ENCODE assay signal across 25 cellular contexts in genomic region chr12:51793201-51793600, GRCh38. TPM values are rescaled to one million over a fixed set of nuclear protein-coding genes. Genes with fewer than 3 reads are reported as not detected.
DNase-seq lines count a peak whose midpoint lies in the region; ATAC-seq and TF ChIP-seq lines count a peak whose summit lies in the region.
"Had no signal": no experiment of that assay in that cellular context is flagged by ENCODE, and none has a peak within 500 bp of the region (broad histone marks: within the 10 kb centered on the region; RNA-seq: fewer than 3 reads in every experiment).

No MANE protein-coding gene starts in this region.

- no peak for TF ChIP-seq CTCF in mammary epithelial cell (conservative IDR thresholded peaks at IDR 0.05 in 1 of 2, IDR thresholded peaks at IDR 0.05 in 1 of 2; ENCODE audit: extremely low read depth in 1 of 2, insufficient read depth in 1 of 2, low read depth in 1 of 2, low read length in 2 of 2)
- no peak for TF ChIP-seq CTCF in type B pancreatic cell (conservative IDR thresholded peaks at IDR 0.05)

- no peaks in the 10 kb centered on the region for H3K9me3 Mint-ChIP-seq in type B pancreatic cell
- H3K9me3 Mint-ChIP-seq: activated CD4-positive, alpha-beta T cell treated with anti-CD3 and anti-CD28 coated beads, Interleukin-2, amount 10 ng/mL, durations not matched to agents 7 days and 5 days; activated naive CD4-positive, alpha-beta T cell treated with anti-CD3 and anti-CD28 coated beads for 36 hours; central memory CD8-positive, alpha-beta T cell; T-helper 2 cell treated with Interferon-gamma antibody and Interleukin-4, amounts not matched to agents 5 μg/mL and 100 μg/mL, for 36 hours had no signal

- WGBS in mammary epithelial cell (ENCODE audit: low coverage, missing lambda C conversion rate) = 100% methylated on average over 1 of the region's 1 CpG

- no peaks in the 10 kb centered on the region for H3K9me3 ChIP-seq in mammary epithelial cell (replicated peaks; ENCODE audit: insufficient read depth, low read length)
- H3K9me3 ChIP-seq: gastrocnemius medialis, neutrophil had no signal

- no peaks in the 10 kb centered on the region for H3K27me3 Mint-ChIP-seq in type B pancreatic cell
- H3K27me3 Mint-ChIP-seq: activated CD4-positive, alpha-beta T cell treated with anti-CD3 and anti-CD28 coated beads, Interleukin-2, amount 10 ng/mL, durations not matched to agents 7 days and 5 days; central memory CD8-positive, alpha-beta T cell had no signal

- CTCF ChIA-PET in mammary epithelial cell (lab: Charles Lee; ENCODE audit: low non-redundant PET) = no interaction called here

- no peaks in the 10 kb centered on the region for H3K79me2 ChIP-seq in mammary epithelial cell (ENCODE audit: insufficient read depth, low read length)
- H3K79me2 ChIP-seq: hepatocyte had no signal

- H3K27ac ChIP-seq in mammary epithelial cell (ENCODE audit: insufficient read depth, low read depth, low read length) = no peak overlapping the region
- H3K27ac ChIP-seq: gastrocnemius medialis, hepatocyte, KMS-11, neutrophil, skin epidermis, WERI-Rb-1 had no signal

- H3K4me1 ChIP-seq in mammary epithelial cell (ENCODE audit: insufficient read depth, low read length) = peaks cover 10% of the 10 kb centered on the region
- H3K4me1 ChIP-seq: gastrocnemius medialis had no signal

- DNase-seq in EH (ENCODE audit: low read depth) (peak; percentile 69), M059J (ENCODE audit: low read depth) (peak; percentile 47), mammary epithelial cell (peak; percentile 7), non-pigmented ciliary epithelial cell (ENCODE audit: low read depth) (peak; percentile 8), type B pancreatic cell (ENCODE audit: extremely low spot score, unreplicated experiment) (no peak), HK-2 (ENCODE audit: unreplicated experiment) (no peak)
- DNase-seq: activated CD4-positive, alpha-beta T cell treated with anti-CD3 and anti-CD28 coated beads, Interleukin-2, amount 10 ng/mL, durations not matched to agents 7 days and 5 days; activated naive CD4-positive, alpha-beta T cell treated with anti-CD3 and anti-CD28 coated beads for 36 hours; amygdala; dermis blood vessel endothelial cell; gastrocnemius medialis; mesendoderm; MV-4-11; NCI-H1694 treated with DMSO at 0.1 percent for 48 hours; NCI-H526; RPMI8226; WERI-Rb-1 had no signal

- no peaks in the 10 kb centered on the region for H3K36me3 ChIP-seq in mammary epithelial cell (ENCODE audit: insufficient read depth, low read length)
- H3K36me3 ChIP-seq: gastrocnemius medialis had no signal

- no peaks in the 10 kb centered on the region for H4K20me1 ChIP-seq in mammary epithelial cell (ENCODE audit: insufficient read depth, low read length)

- in situ Hi-C loops in mammary epithelial cell (cut with MboI; ENCODE audit: low sequenced_read_pairs in 2 of 2) = no loop called here

- BruUV-seq in mammary epithelial cell (replicated peaks; lab: Mats Ljungman, UMichigan) = no TSS peak

- dilution Hi-C loops in mammary epithelial cell (cut with HindIII; ENCODE audit: low sequenced_read_pairs) = loop anchor here (10.0 kb wide), 2 partner anchors 62 to 168 kb away; no protein-coding TSS in a partner anchor

- no peak for ATAC-seq in HG02678 (IDR thresholded peaks at IDR 0.05; ENCODE audit: unreplicated experiment)
- ATAC-seq: gastrocnemius medialis, left lobe of liver had no signal

- no peak overlapping the region for H2AFZ ChIP-seq in mammary epithelial cell (ENCODE audit: low read depth, low read length)
- H2AFZ ChIP-seq: hepatocyte had no signal

- H3K36me3 Mint-ChIP-seq in type B pancreatic cell = peaks cover 4% of the 10 kb centered on the region

- H3K4me2 ChIP-seq in mammary epithelial cell (ENCODE audit: insufficient read depth, low read depth, low read length) = no peak overlapping the region
- H3K4me2 ChIP-seq: hepatocyte, KMS-11 had no signal

- H3K4me3 Mint-ChIP-seq in type B pancreatic cell = no peak overlapping the region
- H3K4me3 Mint-ChIP-seq: activated CD4-positive, alpha-beta T cell treated with anti-CD3 and anti-CD28 coated beads, Interleukin-2, amount 10 ng/mL, durations not matched to agents 7 days and 5 days; activated naive CD4-positive, alpha-beta T cell treated with anti-CD3 and anti-CD28 coated beads for 36 hours; central memory CD8-positive, alpha-beta T cell; T-helper 2 cell treated with Interferon-gamma antibody and Interleukin-4, amounts not matched to agents 5 μg/mL and 100 μg/mL, for 36 hours had no signal

- H3K27ac Mint-ChIP-seq in type B pancreatic cell = no peak overlapping the region
- H3K27ac Mint-ChIP-seq: activated CD4-positive, alpha-beta T cell treated with anti-CD3 and anti-CD28 coated beads, Interleukin-2, amount 10 ng/mL, durations not matched to agents 7 days and 5 days; activated naive CD4-positive, alpha-beta T cell treated with anti-CD3 and anti-CD28 coated beads for 36 hours; T-helper 2 cell treated with Interferon-gamma antibody and Interleukin-4, amounts not matched to agents 5 μg/mL and 100 μg/mL, for 36 hours had no signal

- no peak overlapping the region for H3K4me3 ChIP-seq in mammary epithelial cell (replicated peaks in 1 of 3; ENCODE audit: insufficient read depth in 1 of 3, low read depth in 2 of 3, low read length in 3 of 3)
- H3K4me3 ChIP-seq: gastrocnemius medialis, hepatocyte, skin epidermis had no signal

- intact Hi-C loops in mammary epithelial cell (cut with micrococcal nuclease) = no loop called here

- no peaks in the 10 kb centered on the region for H3K4me1 Mint-ChIP-seq in type B pancreatic cell (ENCODE audit: unreplicated experiment)
- H3K4me1 Mint-ChIP-seq: activated CD4-positive, alpha-beta T cell treated with anti-CD3 and anti-CD28 coated beads, Interleukin-2, amount 10 ng/mL, durations not matched to agents 7 days and 5 days; central memory CD8-positive, alpha-beta T cell had no signal

- H3K27me3 ChIP-seq in mammary epithelial cell (ENCODE audit: insufficient read depth, low read length) = no peaks in the 10 kb centered on the region
- H3K27me3 ChIP-seq: gastrocnemius medialis, hepatocyte, neutrophil had no signal

- no peak overlapping the region for H3K9ac ChIP-seq in mammary epithelial cell (ENCODE audit: insufficient read depth, low read length)
- H3K9ac ChIP-seq: KMS-11 had no signal

RNA-seq across cellular contexts. Expression of gene FIGNL2, which starts 55.3 kb away (rescaled TPM):
- total RNA-seq in M059J (2014; rRNA removed; shearing (Covaris generic)) = 0.10 TPM in 1 of 2 replicates, not detected in the other
- total RNA-seq in mammary epithelial cell = under 1 TPM in 1 of 2 donors, not detected in 1; 0.50 TPM
- polyA plus RNA-seq in mammary epithelial cell = not detected
- polyA minus RNA-seq in mammary epithelial cell = not detected
- 5.7 and 17.8 TPM in 2 replicates for total RNA-seq in type B pancreatic cell (ENCODE audit: low replicate concordance)

Comparison
In these comparisons a context has a peak if more than half of its experiments do, and no peak if none do; other contexts are left out.
1. DNase-seq: peak in EH (single experiment), M059J (single experiment), mammary epithelial cell (single experiment) and non-pigmented ciliary epithelial cell (single experiment); none in type B pancreatic cell (single experiment) and HK-2 (single experiment).